In genomic region chr16:67387479-67388079, GRCh38 we compare ENCODE assay signal across 20 cellular contexts. TPM values are rescaled to one million over a fixed set of nuclear protein-coding genes. Genes with fewer than 3 reads are reported as not detected.
DNase-seq lines count a peak whose midpoint lies in the region; ATAC-seq and TF ChIP-seq lines count a peak whose summit lies in the region.
"Had no signal": no experiment of that assay in that cellular context is flagged by ENCODE, and none has a peak within 500 bp of the region (broad histone marks: within the 10 kb centered on the region; RNA-seq: fewer than 3 reads in every experiment).

No MANE protein-coding gene starts in this region.

- H3K27me3 ChIP-seq in right atrium auricular region = no peaks in the 10 kb centered on the region
- no peaks in the 10 kb centered on the region for H3K27me3 ChIP-seq in right cardiac atrium (ENCODE audit: control insufficient read depth, insufficient read depth)
- H3K27me3 ChIP-seq in RWPE2 (ENCODE audit: insufficient read depth, poor library complexity, severe bottlenecking) = no peaks in the 10 kb centered on the region
- no peaks in the 10 kb centered on the region for H3K27me3 ChIP-seq in upper lobe of right lung

- no peaks in the 10 kb centered on the region for H3K36me3 ChIP-seq in right atrium auricular region
- no peaks in the 10 kb centered on the region for H3K36me3 ChIP-seq in RWPE2 (ENCODE audit: low read depth)
- no peaks in the 10 kb centered on the region for H3K36me3 ChIP-seq in upper lobe of right lung

- no peaks in the 10 kb centered on the region for H3K36me3 Mint-ChIP-seq in neural crest cell (ENCODE audit: low read depth)

- intact Hi-C loops in right cardiac atrium (cut with DNase I) = no loop called here
- intact Hi-C loops in upper lobe of right lung (cut with DNase I) = no loop called here
- intact Hi-C loops in left colon (cut with DNase I, micrococcal nuclease) = no loop called here

- no peak overlapping the region for H3K4me3 ChIP-seq in right atrium auricular region
- H3K4me3 ChIP-seq in right cardiac atrium (ENCODE audit: low read length) = no peak overlapping the region
- H3K4me3 ChIP-seq in RWPE2 (ENCODE audit: severe bottlenecking) = no peak overlapping the region
- H3K4me3 ChIP-seq in upper lobe of right lung = no peak overlapping the region
- H3K4me3 ChIP-seq: GM23248 had no signal

- H3K4me3 Mint-ChIP-seq in neural crest cell = no peak overlapping the region
- H3K4me3 Mint-ChIP-seq: B cell; CD4-positive, alpha-beta T cell; HFFc6 had no signal

- DNase-seq in right atrium auricular region (ENCODE audit: low spot score) = peak; percentile 42
- DNase-seq in right cardiac atrium = no peak
- peak; percentile 24 for DNase-seq in RWPE2 (ENCODE audit: low spot score)
- DNase-seq in neural crest cell (ENCODE audit: low read depth, low spot score) = no peak
- peak; percentile 20 for DNase-seq in upper lobe of right lung
- no peak for DNase-seq in activated CD4-positive, alpha-beta T cell treated with anti-CD3 and anti-CD28 coated beads, Interleukin-2, amount 50 U/mL, for 4 hours
- no peak for DNase-seq in left colon
- DNase-seq: ACHN; C1 segment of cervical spinal cord; Calu3; CD4-positive, alpha-beta T cell; DMS 273 treated with DMSO at 0.1 percent for 48 hours; GM23248; HCEC 1CT; HFFc6 had no signal

- H3K9me3 ChIP-seq in right atrium auricular region (no peaks in the 10 kb centered on the region), right cardiac atrium (ENCODE audit: control insufficient read depth, low read length) (no peaks in the 10 kb centered on the region), RWPE2 (ENCODE audit: severe bottlenecking) (no peaks in the 10 kb centered on the region), upper lobe of right lung (no peaks in the 10 kb centered on the region)

- H3K27me3 Mint-ChIP-seq in neural crest cell (ENCODE audit: low read depth) = peaks cover 19% of the 10 kb centered on the region

- no peak for TF ChIP-seq CTCF in right atrium auricular region (IDR thresholded peaks at IDR 0.05)
- no peak for TF ChIP-seq CTCF in RWPE2 (IDR thresholded peaks at IDR 0.05; ENCODE audit: poor library complexity, severe bottlenecking)
- no peak for TF ChIP-seq CTCF in neural crest cell (conservative IDR thresholded peaks at IDR 0.05)
- no peak for TF ChIP-seq CTCF in upper lobe of right lung (IDR thresholded peaks at IDR 0.05)

- H3K27ac ChIP-seq in right atrium auricular region (no peak overlapping the region), right cardiac atrium (ENCODE audit: low read length) (no peak overlapping the region), RWPE2 (ENCODE audit: poor library complexity, severe bottlenecking) (no peak overlapping the region), upper lobe of right lung (no peak overlapping the region)
- H3K27ac ChIP-seq: GM23248 had no signal

- peaks cover 13% of the 10 kb centered on the region for H3K4me1 Mint-ChIP-seq in neural crest cell

- H3K4me1 ChIP-seq in right atrium auricular region (peaks cover 0 to 35% of the 10 kb centered on the region in 2 donors), right cardiac atrium (ENCODE audit: control insufficient read depth, insufficient read depth, low read length) (peaks cover 9% of the 10 kb centered on the region), RWPE2 (ENCODE audit: insufficient read depth, poor library complexity, severe bottlenecking) (no peaks in the 10 kb centered on the region), upper lobe of right lung (peaks cover 11% of the 10 kb centered on the region)

- ATAC-seq in right cardiac atrium (no peak), RWPE2 (ENCODE audit: low read depth) (no peak), upper lobe of right lung (no peak), left colon (no peak), GM19328 (IDR thresholded peaks at IDR 0.05; ENCODE audit: unreplicated experiment) (no peak)
- ATAC-seq: HepG2 had no signal

- H3K27ac Mint-ChIP-seq in neural crest cell (ENCODE audit: unreplicated experiment) = peak overlapping the region; percentile 46
- H3K27ac Mint-ChIP-seq: B cell; CD4-positive, alpha-beta T cell; HFFc6 had no signal

- WGBS in right cardiac atrium = 89% methylated on average over 8 of the region's 8 CpGs

- H3K9me3 Mint-ChIP-seq in neural crest cell = no peaks in the 10 kb centered on the region
- H3K9me3 Mint-ChIP-seq: CD4-positive, alpha-beta T cell; HFFc6 had no signal

RNA-seq across cellular contexts. Expression of gene TPPP3, which starts 5.7 kb away (rescaled TPM):
- total RNA-seq in right atrium auricular region (10 to 100 TPM; 24.1 to 56.4 TPM), right cardiac atrium (100 to 1,000 TPM in 1 of 4 donors, 10 to 100 TPM in 3; 21.9 to 183 (median 33.4) TPM), neural crest cell (3.4 and 4.7 TPM in 2 replicates), upper lobe of right lung (29.7 TPM), left colon (1 to 10 TPM; 4.1 to 8.3 TPM)
- 64.6 TPM for polyA plus RNA-seq in right cardiac atrium
- total RNA-seq: B cell; CD4-positive, alpha-beta T cell; Daoy; GM23248 had no signal

RNA-seq across cellular contexts. Expression of gene ZDHHC1, which starts 28.7 kb away (rescaled TPM):
- total RNA-seq in right atrium auricular region (10 to 100 TPM in 1 of 2 donors, 1 to 10 TPM in 1; 8.9 to 11.8 TPM), right cardiac atrium (10 to 100 TPM in 1 of 4 donors, 1 to 10 TPM in 3; 6.4 to 10.4 (median 6.4) TPM), neural crest cell (9.5 and 10.2 TPM in 2 replicates), upper lobe of right lung (11.1 TPM), left colon (10 to 100 TPM; 10.7 to 12.5 TPM)
- polyA plus RNA-seq in right cardiac atrium = 5.2 TPM

RNA-seq across cellular contexts. Expression of gene HSD11B2, which starts 43.3 kb away (rescaled TPM):
- total RNA-seq in right atrium auricular region (not detected), right cardiac atrium (1 to 10 TPM in 1 of 4 donors, under 1 TPM in 3; 0.42 to 1.6 (median 0.64) TPM), neural crest cell (3.8 and 4.7 TPM in 2 replicates), upper lobe of right lung (2.2 TPM), left colon (1,000 to 10,000 TPM in 1 of 2 donors, 100 to 1,000 TPM in 1; 723 to 1,005 TPM)
- polyA plus RNA-seq in right cardiac atrium = 0.38 TPM
- total RNA-seq: A172; B cell; CD4-positive, alpha-beta T cell; Daoy; GM23248; HFFc6 had no signal

Comparison
In these comparisons a context has a peak if more than half of its experiments do, and no peak if none do; other contexts are left out.
1. DNase-seq: peak in right atrium auricular region (single experiment), RWPE2 (single experiment) and upper lobe of right lung (single experiment); none in right cardiac atrium (0 of 3), neural crest cell (single experiment), activated CD4-positive, alpha-beta T cell treated with anti-CD3 and anti-CD28 coated beads, Interleukin-2, amount 50 U/mL, for 4 hours (0 of 2) and left colon (0 of 2).
2. RNA of gene HSD11B2, which starts 43.3 kb away (total RNA-seq): 723 to 1,005 TPM in left colon; 3.8 to 4.7 TPM in neural crest cell, 2.2 TPM in upper lobe of right lung (single experiment), 0.42 to 1.6 TPM in right cardiac atrium and not detected in right atrium auricular region; every median in the first group is over 100 times any median in the second.